8 cellular contexts compared by ENCODE assay signal in the genomic region with DNA sequence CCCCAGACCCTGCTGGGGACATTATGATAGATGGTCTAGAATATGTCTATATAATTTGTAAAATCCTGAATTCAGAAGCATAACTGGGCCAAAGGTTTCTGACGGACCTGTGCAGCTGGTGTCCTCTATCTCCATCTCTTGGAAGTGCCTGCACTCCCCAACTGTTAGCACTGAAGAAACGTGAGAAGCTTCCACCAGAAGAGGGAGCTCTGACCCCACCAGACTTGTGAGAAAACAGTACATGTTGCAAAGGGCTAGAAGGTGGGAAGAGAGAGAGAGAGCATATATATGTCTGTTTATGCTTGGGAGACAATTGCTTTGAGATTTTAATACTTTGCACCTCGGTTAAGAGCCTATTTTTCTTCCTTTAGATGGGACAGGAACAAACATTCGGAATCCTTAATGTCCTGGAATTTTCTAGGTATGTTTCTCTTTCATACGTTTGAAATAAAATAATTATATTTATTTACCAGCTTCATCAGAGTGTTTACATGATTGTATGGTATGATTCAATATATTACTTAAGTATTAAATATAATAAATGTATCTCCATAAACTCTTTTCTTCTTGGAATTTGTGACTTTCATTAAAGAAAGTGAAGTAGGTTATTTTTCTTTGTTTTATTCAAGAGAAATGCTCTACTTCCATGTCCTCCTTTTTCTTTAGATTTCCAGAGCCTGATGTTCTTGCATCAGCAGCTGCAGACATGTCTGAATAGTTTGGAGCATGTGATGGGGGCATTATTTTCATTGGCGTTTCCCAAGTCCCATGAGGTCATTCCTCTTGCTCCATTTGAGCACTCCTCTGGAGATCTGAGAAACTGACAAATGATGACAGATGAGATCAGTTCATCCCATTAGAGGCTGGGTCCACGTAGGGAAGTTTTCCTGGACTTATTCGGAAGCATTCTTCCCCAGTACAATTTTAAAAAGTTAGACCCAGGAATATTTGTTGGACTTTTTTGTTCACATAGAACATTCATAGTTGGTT.
DNase-seq lines count a peak whose midpoint lies in the region; ATAC-seq and TF ChIP-seq lines count a peak whose summit lies in the region.

No MANE protein-coding gene starts in this region.

- peak; percentile 75 for ATAC-seq in HG03354 (IDR thresholded peaks at IDR 0.05; ENCODE audit: poor library complexity, severe bottlenecking, unreplicated experiment)
- ATAC-seq in left lobe of liver = peak; percentile 99
- ATAC-seq in GM21360 (IDR thresholded peaks at IDR 0.05; ENCODE audit: unreplicated experiment) = no peak

- peak; percentile 91 for DNase-seq in NCI-H510A treated with DMSO at 0.1 percent for 48 hours (lab: John Stamatoyannopoulos, UW)
- DNase-seq in activated CD4-positive, alpha-beta T cell treated with anti-CD3 and anti-CD28 coated beads for 24 hours (ENCODE audit: low read depth in 2 of 2) = peak; percentile 54 to 61
- peak; percentile 80 for DNase-seq in cerebellum (ENCODE audit: low spot score)
- DNase-seq in left lobe of liver (ENCODE audit: low spot score) = peak; percentile 71
- DNase-seq in stimulated activated CD4-positive, alpha-beta T cell treated with anti-CD3 and anti-CD28 coated beads, TNF-alpha, amount 100 ng/mL, for 1 hour (ENCODE audit: low read depth in 3 of 3, low spot score in 1 of 3) = peak; percentile 31 to 51 (median 48)

- no peak overlapping the region for H3K4me3 ChIP-seq in GM12875 (ENCODE audit: low read depth, low read length)

- peak; percentile 77 for TF ChIP-seq CTCF in GM12875 (IDR thresholded peaks at IDR 0.05; ENCODE audit: borderline replicate concordance, insufficient read depth, low read depth, low read length)
